Comparison of ENCODE assay signal across 18 cellular contexts in the genomic region with DNA sequence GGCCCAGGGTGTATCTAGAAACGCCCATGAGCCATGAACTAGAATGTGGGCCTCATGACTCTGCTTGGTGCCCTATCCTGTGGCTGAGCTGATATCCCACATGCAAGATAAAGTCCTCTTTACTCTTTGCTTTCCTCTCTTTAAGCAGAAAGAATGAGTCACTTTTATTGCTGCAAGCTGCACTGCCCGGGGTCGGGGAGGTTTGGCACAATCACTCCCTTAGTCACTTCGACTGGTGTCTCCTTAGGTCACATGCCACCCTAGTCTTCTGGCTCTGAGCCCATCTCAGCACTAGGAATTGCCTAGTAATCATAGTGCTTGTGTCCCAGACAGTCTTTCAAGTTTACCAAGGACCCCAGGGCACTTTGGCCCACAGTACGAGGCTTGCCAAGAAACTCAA.
DNase-seq lines count a peak whose midpoint lies in the region; ATAC-seq lines count a peak whose summit lies in the region.
"Had no signal": no experiment of that assay in that cellular context is flagged by ENCODE, and none has a peak within 500 bp of the region (broad histone marks: within the 10 kb centered on the region; RNA-seq: fewer than 3 reads in every experiment).

No MANE protein-coding gene starts in this region.

- in situ Hi-C loops in Caki2 (cut with HindIII; ENCODE audit: low pct_unique_long_range_greater_than_20kb, low sequenced_read_pairs), result no loop called here

- ATAC-seq in GM18517 (IDR thresholded peaks at IDR 0.05; ENCODE audit: unreplicated experiment) (no peak), HG02870 (IDR thresholded peaks at IDR 0.05; ENCODE audit: unreplicated experiment) (no peak)
- ATAC-seq: activated CD8-positive, alpha-beta T cell treated with anti-CD3 and anti-CD28 coated beads, Interleukin-2, amount 10 ng/mL, durations not matched to agents 7 days and 5 days; body of pancreas had no signal

- peak; percentile 65 for DNase-seq in Caki2 (ENCODE audit: low read depth)
- DNase-seq in HUDEP-2 (lab: John Stamatoyannopoulos, UW; ENCODE audit: unreplicated experiment in 76 of 76), result peak in 72 of 76 experiments; percentile 0 to 89 (median 60)
- peak; percentile 43 for DNase-seq in T1000 (lab: John Stamatoyannopoulos, UW)
- DNase-seq in kidney glomerular epithelial cell (lab: John Stamatoyannopoulos, UW), result peak; percentile 0
- DNase-seq in pons (ENCODE audit: low spot score), result no peak
- no peak for DNase-seq in medulla oblongata (ENCODE audit: extremely low spot score)
- DNase-seq: activated CD8-positive, alpha-beta T cell treated with anti-CD3 and anti-CD28 coated beads, Interleukin-2, amount 10 ng/mL, durations not matched to agents 7 days and 5 days; activated effector memory CD4-positive, alpha-beta T cell treated with anti-CD3 and anti-CD28 coated beads, Interleukin-2, amount 50 U/mL, for 16 hours; body of pancreas; DMS79; IMR-90; NCI-H187 treated with DMSO at 0.1 percent for 48 hours; NCI-H774; ovary; SJCRH30; substantia nigra had no signal

Comparison
In these comparisons a context has a peak if more than half of its experiments do, and no peak if none do; other contexts are left out.
1. DNase-seq: peak in Caki2 (single experiment), HUDEP-2 (72 of 76), T1000 (single experiment) and kidney glomerular epithelial cell (single experiment); none in pons (single experiment) and medulla oblongata (single experiment).